8 cellular contexts compared by ENCODE assay signal in genomic region chr6:42451595-42452170, GRCh38. TPM values are rescaled to one million over a fixed set of nuclear protein-coding genes. Genes with fewer than 3 reads are reported as not detected.
A peak's percentile ranks its signal among the peaks of the same experiment; 100 is the strongest.
DNase-seq lines count a peak whose midpoint lies in the region; ATAC-seq, FAIRE-seq and TF ChIP-seq lines count a peak whose summit lies in the region.

A gene with protein sequence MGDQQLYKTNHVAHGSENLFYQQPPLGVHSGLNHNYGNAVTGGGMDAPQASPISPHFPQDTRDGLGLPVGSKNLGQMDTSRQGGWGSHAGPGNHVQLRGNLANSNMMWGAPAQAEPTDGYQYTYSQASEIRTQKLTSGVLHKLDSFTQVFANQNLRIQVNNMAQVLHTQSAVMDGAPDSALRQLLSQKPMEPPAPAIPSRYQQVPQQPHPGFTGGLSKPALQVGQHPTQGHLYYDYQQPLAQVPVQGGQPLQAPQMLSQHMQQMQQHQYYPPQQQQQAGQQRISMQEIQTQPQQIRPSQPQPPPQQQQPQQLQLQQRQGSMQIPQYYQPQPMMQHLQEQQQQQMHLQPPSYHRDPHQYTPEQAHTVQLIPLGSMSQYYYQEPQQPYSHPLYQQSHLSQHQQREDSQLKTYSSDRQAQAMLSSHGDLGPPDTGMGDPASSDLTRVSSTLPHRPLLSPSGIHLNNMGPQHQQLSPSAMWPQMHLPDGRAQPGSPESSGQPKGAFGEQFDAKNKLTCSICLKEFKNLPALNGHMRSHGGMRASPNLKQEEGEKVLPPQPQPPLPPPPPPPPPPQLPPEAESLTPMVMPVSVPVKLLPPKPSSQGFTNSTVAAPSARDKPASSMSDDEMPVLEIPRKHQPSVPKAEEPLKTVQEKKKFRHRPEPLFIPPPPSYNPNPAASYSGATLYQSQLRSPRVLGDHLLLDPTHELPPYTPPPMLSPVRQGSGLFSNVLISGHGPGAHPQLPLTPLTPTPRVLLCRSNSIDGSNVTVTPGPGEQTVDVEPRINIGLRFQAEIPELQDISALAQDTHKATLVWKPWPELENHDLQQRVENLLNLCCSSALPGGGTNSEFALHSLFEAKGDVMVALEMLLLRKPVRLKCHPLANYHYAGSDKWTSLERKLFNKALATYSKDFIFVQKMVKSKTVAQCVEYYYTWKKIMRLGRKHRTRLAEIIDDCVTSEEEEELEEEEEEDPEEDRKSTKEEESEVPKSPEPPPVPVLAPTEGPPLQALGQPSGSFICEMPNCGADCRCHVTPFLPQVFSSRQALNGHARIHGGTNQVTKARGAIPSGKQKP (N-terminal part only) (minus strand): TSS chr6:42451926. CDS start chr6:42269590, 182,336 bp downstream.

- H3K9ac ChIP-seq in Karpas-422 (ENCODE audit: low read length) (peak within 1 kb of the TSS; percentile 100), neural cell (ENCODE audit: low read length) (peak within 1 kb of the TSS; percentile 100)

- H3K27ac ChIP-seq in Karpas-422 (ENCODE audit: low read length) (peak within 1 kb of the TSS; percentile 94), Peyer's patch (peak within 1 kb of the TSS; percentile 89 to 96 (median 94)), neural cell (ENCODE audit: low read length) (peak within 1 kb of the TSS; percentile 100), upper lobe of right lung (peak within 1 kb of the TSS; percentile 82)

- DNase-seq in GM18507 (ENCODE audit: extremely low spot score, insufficient read length, low read depth) (no peak), Karpas-422 (peak; percentile 99), Peyer's patch (peak; percentile 69 to 83 (median 72)), fibroblast of villous mesenchyme (ENCODE audit: low read depth) (peak; percentile 88), upper lobe of right lung (peak; percentile 72)
- DNase-seq in activated effector memory CD4-positive, alpha-beta T cell treated with anti-CD3 and anti-CD28 coated beads, Interleukin-2, amount 50 U/mL, for 16 hours: peak; percentile 83

- H3K79me2 ChIP-seq in Karpas-422 (ENCODE audit: low read length): peaks cover 50% of the 10 kb centered on the region
- H3K79me2 ChIP-seq in neural cell (replicated peaks; ENCODE audit: insufficient read depth, low read length): peaks cover 36% of the 10 kb centered on the region

- H3F3A ChIP-seq in neural cell (ENCODE audit: insufficient read depth, low read length, poor library complexity, severe bottlenecking): peaks cover 16% of the 10 kb centered on the region

- peaks cover 65% of the 10 kb centered on the region for H3K4me1 ChIP-seq in Karpas-422 (ENCODE audit: low read length)
- H3K4me1 ChIP-seq in Peyer's patch: peaks cover 0 to 40% (median 4%) of the 10 kb centered on the region in 4 donors
- peaks cover 24% of the 10 kb centered on the region for H3K4me1 ChIP-seq in upper lobe of right lung

- TF ChIP-seq POLR2A in Peyer's patch (IDR thresholded peaks at IDR 0.05): no peak

- no peaks in the 10 kb centered on the region for H3K9me3 ChIP-seq in Karpas-422 (ENCODE audit: low read length)
- H3K9me3 ChIP-seq in Peyer's patch: no peaks in the 10 kb centered on the region
- no peaks in the 10 kb centered on the region for H3K9me3 ChIP-seq in neural cell (ENCODE audit: low read length)
- H3K9me3 ChIP-seq in upper lobe of right lung: no peaks in the 10 kb centered on the region

- ATAC-seq in upper lobe of right lung: peak; percentile 42
- no peak for ATAC-seq in GM21390 (IDR thresholded peaks at IDR 0.05; ENCODE audit: unreplicated experiment)

- peak; percentile 36 for TF ChIP-seq RAD21 in neural cell (conservative IDR thresholded peaks at IDR 0.05)

- TF ChIP-seq CTCF in Peyer's patch (IDR thresholded peaks at IDR 0.05) (no peak), fibroblast of villous mesenchyme (IDR thresholded peaks at IDR 0.05; ENCODE audit: insufficient read depth, low read depth, low read length) (no peak), neural cell (IDR thresholded peaks at IDR 0.05; ENCODE audit: poor library complexity, severe bottlenecking) (no peak), upper lobe of right lung (IDR thresholded peaks at IDR 0.05) (no peak)

- H3K36me3 ChIP-seq in Karpas-422 (ENCODE audit: insufficient read depth, low read length) (peaks cover 30% of the 10 kb centered on the region), Peyer's patch (no peaks in the 10 kb centered on the region), neural cell (ENCODE audit: insufficient read depth, low read length) (no peaks in the 10 kb centered on the region), upper lobe of right lung (no peaks in the 10 kb centered on the region)

- peak within 1 kb of the TSS; percentile 99 for H3K4me3 ChIP-seq in Karpas-422 (ENCODE audit: low read length)
- H3K4me3 ChIP-seq in Peyer's patch: peak within 1 kb of the TSS; percentile 74 to 97 (median 86)
- H3K4me3 ChIP-seq in fibroblast of villous mesenchyme (ENCODE audit: low read depth, low read length): peak within 1 kb of the TSS; percentile 82
- H3K4me3 ChIP-seq in neural cell (ENCODE audit: low read length): peak within 1 kb of the TSS; percentile 94
- H3K4me3 ChIP-seq in upper lobe of right lung: peak within 1 kb of the TSS; percentile 85

- H3K4me2 ChIP-seq in Karpas-422 (ENCODE audit: low read depth, low read length, poor library complexity, severe bottlenecking): peak within 1 kb of the TSS; percentile 91
- H3K4me2 ChIP-seq in neural cell (ENCODE audit: low read length): peak within 1 kb of the TSS; percentile 93

- H2AFZ ChIP-seq in Karpas-422 (ENCODE audit: low read length) (peak within 1 kb of the TSS; percentile 4; the same call in 1 of the 2 replicates), neural cell (ENCODE audit: low read depth, low read length) (peak within 1 kb of the TSS; percentile 89)

- H3K27me3 ChIP-seq in Karpas-422 (ENCODE audit: low read length) (no peaks in the 10 kb centered on the region), Peyer's patch (no peaks in the 10 kb centered on the region), neural cell (ENCODE audit: insufficient read depth, low read depth, low read length) (no peaks in the 10 kb centered on the region), upper lobe of right lung (no peaks in the 10 kb centered on the region)

- H3K9me2 ChIP-seq in Karpas-422 (replicated peaks; ENCODE audit: insufficient read depth, low read length) (no peaks in the 10 kb centered on the region), neural cell (ENCODE audit: insufficient read depth, low read length) (no peaks in the 10 kb centered on the region)

- intact Hi-C loops in upper lobe of right lung (cut with DNase I): no loop called here

- peaks cover 3% of the 10 kb centered on the region; the same call in 1 of the 2 replicates for H4K20me1 ChIP-seq in Karpas-422 (ENCODE audit: insufficient read depth, low read depth, low read length)
- H4K20me1 ChIP-seq in neural cell (ENCODE audit: insufficient read depth): no peaks in the 10 kb centered on the region

- peak; percentile 57 for FAIRE-seq in GM18507 (lab: Jason Lieb, UNC)

- no peak for TF ChIP-seq EP300 in neural cell (conservative IDR thresholded peaks at IDR 0.05; ENCODE audit: poor library complexity, severe bottlenecking)

TF ChIP-seq in neural cell, 6 proteins besides CTCF, POLR2A, EP300 and RAD21:
- TF ChIP-seq TAF1 (IDR thresholded peaks at IDR 0.05; ENCODE audit: low read depth) (no peak), MXI1 (conservative IDR thresholded peaks at IDR 0.05; ENCODE audit: poor library complexity, severe bottlenecking) (peak; percentile 40), SMC3 (conservative IDR thresholded peaks at IDR 0.05; ENCODE audit: poor library complexity) (peak; percentile 7)

RNA-seq across cellular contexts. Expression of the gene that starts here (rescaled TPM):
- 30.2 and 32.7 TPM in 2 replicates for total RNA-seq in Karpas-422 (2014; rRNA removed; shearing (Covaris generic); ENCODE audit: low replicate concordance)
- 10 to 100 TPM in 1 of 4 donors, 1 to 10 TPM in 3; 4.6 to 28.1 (median 8.5) TPM for total RNA-seq in Peyer's patch
- total RNA-seq in fibroblast of villous mesenchyme: 6.4 and 6.5 TPM in 2 replicates
- 4.3 and 4.5 TPM in 2 replicates for polyA plus RNA-seq in neural cell
- 8.8 and 10.0 TPM in 2 replicates for polyA minus RNA-seq in neural cell
- total RNA-seq in upper lobe of right lung: 3.8 TPM
